8 cellular contexts compared by ENCODE assay signal in genomic region chr12:92987362-92987761, GRCh38. TPM values are rescaled to one million over a fixed set of nuclear protein-coding genes. Genes with fewer than 3 reads are reported as not detected.
DNase-seq lines count a peak whose midpoint lies in the region; ATAC-seq, FAIRE-seq and TF ChIP-seq lines count a peak whose summit lies in the region.

No MANE protein-coding gene starts in this region.

- peak; percentile 73 to 81 for TF ChIP-seq RAD21 in H1 (IDR thresholded peaks at IDR 0.05 in 1 of 2, conservative IDR thresholded peaks at IDR 0.05 in 1 of 2; ENCODE audit: low read depth in 2 of 2, low read length in 2 of 2)

- no peak overlapping the region for H2AK5ac ChIP-seq in H1 (ENCODE audit: low read depth, low read length)

- H3K79me2 ChIP-seq in H1 (ENCODE audit: control insufficient read depth in 1 of 2, insufficient read depth in 2 of 2, low read length in 2 of 2), result no peaks in the 10 kb centered on the region

- peak overlapping the region; percentile 99 for H2AFZ ChIP-seq in H1 (ENCODE audit: low read length)

- no peak overlapping the region for H3K4me2 ChIP-seq in H1 (ENCODE audit: insufficient read depth in 1 of 2, low read depth in 2 of 2, low read length in 2 of 2)

- WGBS in H1 (ENCODE audit: extremely low coverage in 1 of 2, insufficient coverage in 1 of 2, insufficient read length in 1 of 2, insufficient replicate concordance in 2 of 2, low coverage in 1 of 2, low lambda C conversion rate in 2 of 2, missing lambda C conversion rate in 1 of 2), 2 experiments, result 4% methylated on average over 3 of the region's 3 CpGs; no CpG with 5 or more reads in 1 of the 2 experiments

- no peaks in the 10 kb centered on the region for H3K36me3 ChIP-seq in H1 (ENCODE audit: control insufficient read depth in 2 of 4, insufficient read depth in 4 of 4, low read length in 3 of 4)

- no peak overlapping the region for H3K56ac ChIP-seq in H1 (replicated peaks; ENCODE audit: insufficient read length, low read depth, low read length)

- peak; percentile 30 for ATAC-seq in GM19455 (IDR thresholded peaks at IDR 0.05; ENCODE audit: unreplicated experiment)
- no peak for ATAC-seq in HG02870 (IDR thresholded peaks at IDR 0.05; ENCODE audit: unreplicated experiment)
- no peak for ATAC-seq in GM19351 (IDR thresholded peaks at IDR 0.05; ENCODE audit: unreplicated experiment)

- TF ChIP-seq CTCF in NB4 (IDR thresholded peaks at IDR 0.05; ENCODE audit: low read depth, low read length) (peak; percentile 48), H1 (IDR thresholded peaks at IDR 0.05; ENCODE audit: control extremely low read depth in 1 of 3, insufficient read depth in 1 of 3, low read depth in 1 of 3, low read length in 3 of 3) (peak in 2 of 3 experiments; percentile 46 to 49; a peak in 2 of 4 replicates), mesothelial cell of epicardium (IDR thresholded peaks at IDR 0.05; ENCODE audit: unreplicated experiment) (peak; percentile 69)

- H4K20me1 ChIP-seq in H1 (replicated peaks in 1 of 2; ENCODE audit: control insufficient read depth in 1 of 2, insufficient read depth in 2 of 2, low read length in 2 of 2), result no peaks in the 10 kb centered on the region

- H3K27me3 Mint-ChIP-seq in mesothelial cell of epicardium (ENCODE audit: low read depth), result no peaks in the 10 kb centered on the region

- H4K5ac ChIP-seq in H1 (ENCODE audit: insufficient read length, low read depth, low read length), result no peak overlapping the region

- peak overlapping the region; percentile 17 for H3K27ac Mint-ChIP-seq in mesothelial cell of epicardium

- H3K23ac ChIP-seq in H1 (ENCODE audit: insufficient read length), result no peak overlapping the region

- H3K9ac ChIP-seq in H1 (replicated peaks in 1 of 4; ENCODE audit: extremely low read depth in 1 of 4, low read depth in 3 of 4, low read length in 3 of 4), result no peak overlapping the region

- no peaks in the 10 kb centered on the region for H3K36me3 Mint-ChIP-seq in mesothelial cell of epicardium

- no peak overlapping the region for H4K91ac ChIP-seq in H1 (replicated peaks; ENCODE audit: insufficient read length, low read length)

- no peak for FAIRE-seq in H1 (lab: Jason Lieb, UNC)

- POLR2A ChIA-PET in H1 (lab: Charles Lee; ENCODE audit: partially characterized antibody), result no interaction called here

- no peak overlapping the region for H2BK15ac ChIP-seq in H1 (ENCODE audit: low read length)

- H2BK5ac ChIP-seq in H1 (ENCODE audit: low read depth, low read length), result no peak overlapping the region

- H3K4me1 ChIP-seq in H1 (replicated peaks in 1 of 4; ENCODE audit: control insufficient read depth in 3 of 4, insufficient read depth in 4 of 4, low read length in 3 of 4), result peaks cover 0 to 4% (median under 1%) of the 10 kb centered on the region in 4 experiments; a peak in 3 of 7 replicates

- H2BK120ac ChIP-seq in H1 (replicated peaks; ENCODE audit: low read depth, low read length), result no peak overlapping the region

- DNase-seq in COR-L47 (lab: John Stamatoyannopoulos, UW), result peak; percentile 78
- DNase-seq in NB4 (ENCODE audit: low read depth), result peak; percentile 82
- DNase-seq in SIG-M5 (lab: John Stamatoyannopoulos, UW), result peak; percentile 11
- DNase-seq in H1 (ENCODE audit: low read depth in 1 of 2, low spot score in 2 of 2), result no peak
- DNase-seq in mesothelial cell of epicardium (ENCODE audit: low spot score in 2 of 2, unreplicated experiment in 2 of 2), result no peak

- TF ChIP-seq EP300 in H1 (IDR thresholded peaks at IDR 0.05; ENCODE audit: borderline replicate concordance in 1 of 2, low read depth in 2 of 2, low read length in 2 of 2), result no peak

- H3K9me3 Mint-ChIP-seq in mesothelial cell of epicardium, result peaks cover 12% of the 10 kb centered on the region

- no peak overlapping the region for H3K27ac ChIP-seq in H1 (ENCODE audit: low read depth, low read length)

- no peak overlapping the region for H3K4me3 ChIP-seq in NB4 (ENCODE audit: low read depth, low read length)
- H3K4me3 ChIP-seq in H1 (ENCODE audit: extremely low read depth in 1 of 4, insufficient read depth in 2 of 4, low read depth in 3 of 4, low read length in 4 of 4), result no peak overlapping the region

- no peak for TF ChIP-seq POLR2A in NB4 (IDR thresholded peaks at IDR 0.05; ENCODE audit: extremely low read depth, insufficient read length)
- no peak for TF ChIP-seq POLR2A in H1 (IDR thresholded peaks at IDR 0.05; ENCODE audit: control extremely low read depth in 1 of 2, low read depth in 2 of 2, low read length in 2 of 2)

- no peaks in the 10 kb centered on the region for H3K9me3 ChIP-seq in H1 (ENCODE audit: insufficient read depth in 2 of 2, low read depth in 1 of 2, low read length in 1 of 2)

- H3K79me1 ChIP-seq in H1 (ENCODE audit: low read depth, low read length), result no peaks in the 10 kb centered on the region

- H3K23me2 ChIP-seq in H1 (ENCODE audit: low read depth, low read length), result no peaks in the 10 kb centered on the region

- no peak overlapping the region for H3K18ac ChIP-seq in H1 (ENCODE audit: extremely low read depth, low read length)

- H3K4me3 Mint-ChIP-seq in mesothelial cell of epicardium, result no peak overlapping the region

- H3K4me1 Mint-ChIP-seq in mesothelial cell of epicardium, result peaks cover 21% of the 10 kb centered on the region

- no peak overlapping the region for H4K8ac ChIP-seq in H1 (ENCODE audit: extremely low read depth, insufficient read depth, low read length)

- CTCF ChIA-PET in H1 (lab: Charles Lee; ENCODE audit: partially characterized antibody), result interaction anchor here (0.5 to 3.9 kb wide), 70 partner anchors 9 to 1422 kb away, joined by 3 to 25 read pairs (median 4); no protein-coding TSS in a partner anchor

- no peak overlapping the region for H2BK20ac ChIP-seq in H1 (ENCODE audit: low read length)

- H3K14ac ChIP-seq in H1 (ENCODE audit: insufficient read length), result no peak overlapping the region

- no peak overlapping the region for H3K4ac ChIP-seq in H1 (replicated peaks; ENCODE audit: insufficient read length, low read depth, low read length)

- H3K27me3 ChIP-seq in H1 (replicated peaks in 1 of 4; ENCODE audit: control insufficient read depth in 3 of 4, extremely low read depth in 1 of 4, insufficient read depth in 3 of 4, low read length in 3 of 4), result no peaks in the 10 kb centered on the region

- H2BK12ac ChIP-seq in H1 (ENCODE audit: low read depth, low read length), result no peak overlapping the region

TF ChIP-seq in H1, 55 proteins besides CTCF, POLR2A, EP300 and RAD21:
- no peak for TF ChIP-seq BCL11A (IDR thresholded peaks at IDR 0.05; ENCODE audit: low read depth in 2 of 2, low read length in 2 of 2)
- TF ChIP-seq ATF3 (IDR thresholded peaks at IDR 0.05; ENCODE audit: insufficient read depth, low read depth, low read length), result no peak
- TF ChIP-seq SIX5 (IDR thresholded peaks at IDR 0.05; ENCODE audit: low read depth, low read length), result no peak
- no peak for TF ChIP-seq RNF2 (IDR thresholded peaks at IDR 0.05; ENCODE audit: borderline replicate concordance, low read depth, low read length, missing control alignments, poor library complexity, severe bottlenecking)
- no peak for TF ChIP-seq EZH2 (IDR thresholded peaks at IDR 0.05; ENCODE audit: low read depth, low read length, severe bottlenecking)
- TF ChIP-seq SUZ12 (IDR thresholded peaks at IDR 0.05; ENCODE audit: low read length), result no peak
- TF ChIP-seq CHD2 (IDR thresholded peaks at IDR 0.05; ENCODE audit: low read length), result no peak
- TF ChIP-seq SAP30 (IDR thresholded peaks at IDR 0.05; ENCODE audit: insufficient read depth, insufficient replicate concordance, low read length), result no peak
- no peak for TF ChIP-seq BACH1 (IDR thresholded peaks at IDR 0.05; ENCODE audit: low read length)
- no peak for TF ChIP-seq CBX8 (IDR thresholded peaks at IDR 0.05; ENCODE audit: borderline replicate concordance, low read depth, low read length)

RNA-seq across cellular contexts. Expression of gene EEA1, which starts 58.3 kb away (rescaled TPM):
- total RNA-seq in H1 (2021; fragmentation: NEBNext Ultra II Directional; extraction: Animal tissue kit (Norgen Biotek cat#: 25700)), result 16.5 and 18.8 TPM in 2 replicates
- polyA plus RNA-seq in H1 (2011; rRNA removed), result 0.50 and 1.0 TPM in 2 replicates
- polyA plus RNA-seq in H1 (2011; cell fraction: cytosol; rRNA removed), result 1.6 TPM
- polyA plus RNA-seq in H1 (2011; cell fraction: nucleus; rRNA removed), result 1.4 TPM
- 3.4 to 8.7 TPM (median 4.2 TPM) in 4 replicates for polyA plus RNA-seq in H1 (2012, experiment 1 of 2)
- polyA plus RNA-seq in H1 (2012, experiment 2 of 2), result 0.20 TPM
- 11.8 TPM for polyA plus RNA-seq in H1 (2013, experiment 1 of 2)
- 12.6 TPM for polyA plus RNA-seq in H1 (2013, experiment 2 of 2)
- polyA minus RNA-seq in H1 (2011; rRNA and poly(A)+ RNA removed), result 1.5 and 5.1 TPM in 2 replicates
- polyA minus RNA-seq in H1 (2011; cell fraction: cytosol; rRNA and poly(A)+ RNA removed), result 6.6 TPM
- 13.9 TPM for polyA minus RNA-seq in H1 (2011; cell fraction: nucleus; rRNA and poly(A)+ RNA removed)
- 26.2 to 28.3 TPM (median 27.8 TPM) in 3 replicates for total RNA-seq in mesothelial cell of epicardium

Comparison
In these comparisons a context has a peak if more than half of its experiments do, and no peak if none do; other contexts are left out.
1. DNase-seq: peak in COR-L47 (single experiment), NB4 (single experiment) and SIG-M5 (single experiment); none in H1 (0 of 2) and mesothelial cell of epicardium (0 of 2).
2. Peak in every context shown above with its lines, with median percentiles within 50 percentile points of each other: CTCF ChIP-seq.